In the genomic region with DNA sequence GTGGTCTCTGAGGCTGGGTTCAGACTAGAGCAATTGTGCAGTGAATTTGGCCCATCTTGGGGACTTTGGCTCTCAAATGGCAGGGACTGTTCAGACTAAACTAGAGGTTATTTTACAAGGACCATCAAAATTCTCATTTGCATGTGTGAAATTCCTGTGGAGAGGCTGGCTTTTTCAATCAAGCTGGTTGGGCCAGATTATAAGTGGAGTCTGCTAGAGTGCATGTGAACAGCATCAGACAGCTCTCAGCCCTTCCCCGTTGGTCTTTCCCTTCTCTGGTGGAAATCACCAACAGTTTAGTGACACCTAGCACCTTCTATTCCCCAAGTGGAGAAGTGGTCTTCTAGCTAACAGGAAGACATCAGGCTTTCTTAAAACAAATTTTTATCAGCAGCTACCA, we compare ENCODE assay signal across 1 cellular context.
TF ChIP-seq lines count a peak whose summit lies in the region.

No MANE protein-coding gene starts in this region.

TF ChIP-seq in GM23338, 12 proteins besides CTCF, POLR2A, EP300 and RAD21 (continued from another document):
- TF ChIP-seq, protein P1, sequence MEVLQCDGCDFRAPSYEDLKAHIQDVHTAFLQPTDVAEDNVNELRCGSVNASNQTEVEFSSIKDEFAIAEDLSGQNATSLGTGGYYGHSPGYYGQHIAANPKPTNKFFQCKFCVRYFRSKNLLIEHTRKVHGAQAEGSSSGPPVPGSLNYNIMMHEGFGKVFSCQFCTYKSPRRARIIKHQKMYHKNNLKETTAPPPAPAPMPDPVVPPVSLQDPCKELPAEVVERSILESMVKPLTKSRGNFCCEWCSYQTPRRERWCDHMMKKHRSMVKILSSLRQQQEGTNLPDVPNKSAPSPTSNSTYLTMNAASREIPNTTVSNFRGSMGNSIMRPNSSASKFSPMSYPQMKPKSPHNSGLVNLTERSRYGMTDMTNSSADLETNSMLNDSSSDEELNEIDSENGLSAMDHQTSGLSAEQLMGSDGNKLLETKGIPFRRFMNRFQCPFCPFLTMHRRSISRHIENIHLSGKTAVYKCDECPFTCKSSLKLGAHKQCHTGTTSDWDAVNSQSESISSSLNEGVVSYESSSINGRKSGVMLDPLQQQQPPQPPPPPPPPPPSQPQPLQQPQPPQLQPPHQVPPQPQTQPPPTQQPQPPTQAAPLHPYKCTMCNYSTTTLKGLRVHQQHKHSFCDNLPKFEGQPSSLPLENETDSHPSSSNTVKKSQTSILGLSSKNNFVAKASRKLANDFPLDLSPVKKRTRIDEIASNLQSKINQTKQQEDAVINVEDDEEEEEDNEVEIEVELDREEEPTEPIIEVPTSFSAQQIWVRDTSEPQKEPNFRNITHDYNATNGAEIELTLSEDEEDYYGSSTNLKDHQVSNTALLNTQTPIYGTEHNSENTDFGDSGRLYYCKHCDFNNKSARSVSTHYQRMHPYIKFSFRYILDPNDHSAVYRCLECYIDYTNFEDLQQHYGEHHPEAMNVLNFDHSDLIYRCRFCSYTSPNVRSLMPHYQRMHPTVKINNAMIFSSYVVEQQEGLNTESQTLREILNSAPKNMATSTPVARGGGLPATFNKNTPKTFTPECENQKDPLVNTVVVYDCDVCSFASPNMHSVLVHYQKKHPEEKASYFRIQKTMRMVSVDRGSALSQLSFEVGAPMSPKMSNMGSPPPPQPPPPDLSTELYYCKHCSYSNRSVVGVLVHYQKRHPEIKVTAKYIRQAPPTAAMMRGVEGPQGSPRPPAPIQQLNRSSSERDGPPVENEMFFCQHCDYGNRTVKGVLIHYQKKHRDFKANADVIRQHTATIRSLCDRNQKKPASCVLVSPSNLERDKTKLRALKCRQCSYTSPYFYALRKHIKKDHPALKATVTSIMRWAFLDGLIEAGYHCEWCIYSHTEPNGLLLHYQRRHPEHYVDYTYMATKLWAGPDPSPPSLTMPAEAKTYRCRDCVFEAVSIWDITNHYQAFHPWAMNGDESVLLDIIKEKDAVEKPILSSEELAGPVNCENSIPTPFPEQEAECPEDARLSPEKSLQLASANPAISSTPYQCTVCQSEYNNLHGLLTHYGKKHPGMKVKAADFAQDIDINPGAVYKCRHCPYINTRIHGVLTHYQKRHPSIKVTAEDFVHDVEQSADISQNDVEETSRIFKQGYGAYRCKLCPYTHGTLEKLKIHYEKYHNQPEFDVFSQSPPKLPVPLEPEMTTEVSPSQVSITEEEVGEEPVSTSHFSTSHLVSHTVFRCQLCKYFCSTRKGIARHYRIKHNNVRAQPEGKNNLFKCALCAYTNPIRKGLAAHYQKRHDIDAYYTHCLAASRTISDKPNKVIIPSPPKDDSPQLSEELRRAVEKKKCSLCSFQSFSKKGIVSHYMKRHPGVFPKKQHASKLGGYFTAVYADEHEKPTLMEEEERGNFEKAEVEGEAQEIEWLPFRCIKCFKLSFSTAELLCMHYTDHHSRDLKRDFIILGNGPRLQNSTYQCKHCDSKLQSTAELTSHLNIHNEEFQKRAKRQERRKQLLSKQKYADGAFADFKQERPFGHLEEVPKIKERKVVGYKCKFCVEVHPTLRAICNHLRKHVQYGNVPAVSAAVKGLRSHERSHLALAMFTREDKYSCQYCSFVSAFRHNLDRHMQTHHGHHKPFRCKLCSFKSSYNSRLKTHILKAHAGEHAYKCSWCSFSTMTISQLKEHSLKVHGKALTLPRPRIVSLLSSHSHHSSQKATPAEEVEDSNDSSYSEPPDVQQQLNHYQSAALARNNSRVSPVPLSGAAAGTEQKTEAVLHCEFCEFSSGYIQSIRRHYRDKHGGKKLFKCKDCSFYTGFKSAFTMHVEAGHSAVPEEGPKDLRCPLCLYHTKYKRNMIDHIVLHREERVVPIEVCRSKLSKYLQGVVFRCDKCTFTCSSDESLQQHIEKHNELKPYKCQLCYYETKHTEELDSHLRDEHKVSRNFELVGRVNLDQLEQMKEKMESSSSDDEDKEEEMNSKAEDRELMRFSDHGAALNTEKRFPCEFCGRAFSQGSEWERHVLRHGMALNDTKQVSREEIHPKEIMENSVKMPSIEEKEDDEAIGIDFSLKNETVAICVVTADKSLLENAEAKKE (CRISPR knock-in tag; IDR thresholded peaks at IDR 0.05): no peak
- TF ChIP-seq EZH2 (IDR thresholded peaks at IDR 0.05; ENCODE audit: low read depth, unreplicated experiment): no peak
- TF ChIP-seq, protein P2, sequence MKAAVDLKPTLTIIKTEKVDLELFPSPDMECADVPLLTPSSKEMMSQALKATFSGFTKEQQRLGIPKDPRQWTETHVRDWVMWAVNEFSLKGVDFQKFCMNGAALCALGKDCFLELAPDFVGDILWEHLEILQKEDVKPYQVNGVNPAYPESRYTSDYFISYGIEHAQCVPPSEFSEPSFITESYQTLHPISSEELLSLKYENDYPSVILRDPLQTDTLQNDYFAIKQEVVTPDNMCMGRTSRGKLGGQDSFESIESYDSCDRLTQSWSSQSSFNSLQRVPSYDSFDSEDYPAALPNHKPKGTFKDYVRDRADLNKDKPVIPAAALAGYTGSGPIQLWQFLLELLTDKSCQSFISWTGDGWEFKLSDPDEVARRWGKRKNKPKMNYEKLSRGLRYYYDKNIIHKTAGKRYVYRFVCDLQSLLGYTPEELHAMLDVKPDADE (IDR thresholded peaks at IDR 0.05): no peak
- no peak for TF ChIP-seq NANOG (IDR thresholded peaks at IDR 0.05; ENCODE audit: borderline replicate concordance)
- TF ChIP-seq JUNB (IDR thresholded peaks at IDR 0.05; ENCODE audit: unreplicated experiment): no peak
- TF ChIP-seq ZNF114 (CRISPR knock-in tag; IDR thresholded peaks at IDR 0.05): no peak
